8 cellular contexts compared by ENCODE assay signal in the genomic region with DNA sequence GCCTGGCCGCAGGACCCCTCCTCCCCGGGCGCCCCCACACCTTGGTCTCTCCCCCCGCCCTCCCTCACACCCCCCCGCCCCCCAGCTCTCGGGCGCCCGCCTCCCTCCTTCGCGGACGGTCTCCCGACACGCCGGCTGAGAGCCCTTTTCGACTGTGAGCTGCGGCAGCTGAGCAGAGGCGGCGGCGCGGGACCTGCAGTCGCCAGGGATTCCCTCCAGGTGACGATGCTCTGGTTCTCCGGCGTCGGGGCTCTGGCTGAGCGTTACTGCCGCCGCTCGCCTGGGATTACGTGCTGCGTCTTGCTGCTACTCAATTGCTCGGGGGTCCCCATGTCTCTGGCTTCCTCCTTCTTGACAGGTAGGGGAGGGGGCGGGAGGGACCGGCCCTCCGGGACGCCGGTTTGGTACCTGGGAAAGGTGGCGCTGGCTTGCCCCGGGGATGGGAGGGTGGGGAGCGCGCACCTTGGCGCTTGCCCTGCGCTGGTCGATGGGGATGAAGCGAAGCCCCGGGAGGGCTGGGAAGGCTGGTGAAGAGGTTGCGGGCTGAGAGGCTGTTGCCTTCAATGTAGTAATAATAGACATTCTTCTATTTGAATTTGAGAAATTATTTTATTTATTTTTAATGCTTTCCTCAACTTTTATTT. TPM values are rescaled to one million over a fixed set of nuclear protein-coding genes. Genes with fewer than 3 reads are reported as not detected.
DNase-seq lines count a peak whose midpoint lies in the region; ATAC-seq and TF ChIP-seq lines count a peak whose summit lies in the region.

A gene (plus strand): TSS at position 151 of the 644 bp plus-strand sequence. CDS start 75 bp downstream, at position 226.

- no peaks in the 10 kb centered on the region for H3K9me3 Mint-ChIP-seq in activated T-helper 17 cell treated with anti-CD3 and anti-CD28 coated beads, Interleukin-2, amount 50 U/mL, for 72 hours

- H3K4me1 Mint-ChIP-seq in activated T-helper 17 cell treated with anti-CD3 and anti-CD28 coated beads, Interleukin-2, amount 50 U/mL, for 72 hours = peaks cover 5% of the 10 kb centered on the region

- H3F3A ChIP-seq in MM.1S (ENCODE audit: insufficient read depth, low read length) = no peaks in the 10 kb centered on the region

- H3K9me3 ChIP-seq in MM.1S (replicated peaks; ENCODE audit: insufficient read depth, low read length) = no peaks in the 10 kb centered on the region
- H3K9me3 ChIP-seq in cardiac muscle cell (ENCODE audit: low read depth) = no peaks in the 10 kb centered on the region
- no peaks in the 10 kb centered on the region for H3K9me3 ChIP-seq in parathyroid adenoma (ENCODE audit: control insufficient read depth, low read length)

- H3K9me2 ChIP-seq in MM.1S (replicated peaks; ENCODE audit: insufficient read depth, low read length) = no peaks in the 10 kb centered on the region

- no peaks in the 10 kb centered on the region for H3K36me3 ChIP-seq in MM.1S (replicated peaks; ENCODE audit: insufficient read depth, low read length)
- no peaks in the 10 kb centered on the region for H3K36me3 ChIP-seq in cardiac muscle cell
- H3K36me3 ChIP-seq in parathyroid adenoma (ENCODE audit: control insufficient read depth, insufficient read depth, low read length) = no peaks in the 10 kb centered on the region

- H3K27ac Mint-ChIP-seq in activated T-helper 17 cell treated with anti-CD3 and anti-CD28 coated beads, Interleukin-2, amount 50 U/mL, for 72 hours = no peak within 1 kb of the TSS

- H3K9ac ChIP-seq in MM.1S (ENCODE audit: low read length) (peak within 1 kb of the TSS; percentile 30; the same call in 1 of the 2 replicates), parathyroid adenoma (peak within 1 kb of the TSS; percentile 9)

- H3K4me3 Mint-ChIP-seq in activated T-helper 17 cell treated with anti-CD3 and anti-CD28 coated beads, Interleukin-2, amount 50 U/mL, for 72 hours = peak within 1 kb of the TSS; percentile 64

- no peaks in the 10 kb centered on the region for H4K20me1 ChIP-seq in MM.1S (ENCODE audit: insufficient read depth, low read length)

- H3K4me3 ChIP-seq in MM.1S (ENCODE audit: low read length) (peak within 1 kb of the TSS; percentile 79), cardiac muscle cell (peak within 1 kb of the TSS; percentile 97), parathyroid adenoma (ENCODE audit: low read depth, low read length) (peak within 1 kb of the TSS; percentile 52)

- H3K4me1 ChIP-seq in MM.1S (ENCODE audit: low read length) = 0 out of 2 replicates have a peak, but pooled peaks cover 3% of the 10 kb centered on the region
- H3K4me1 ChIP-seq in cardiac muscle cell (ENCODE audit: low read depth) = peaks cover 35% of the 10 kb centered on the region
- no peaks in the 10 kb centered on the region for H3K4me1 ChIP-seq in parathyroid adenoma

- H3K27me3 Mint-ChIP-seq in activated T-helper 17 cell treated with anti-CD3 and anti-CD28 coated beads, Interleukin-2, amount 50 U/mL, for 72 hours = peaks cover 58% of the 10 kb centered on the region

- no peak for ATAC-seq in activated T-helper 17 cell treated with anti-CD3 and anti-CD28 coated beads, Interleukin-2, amount 50 U/mL, for 72 hours (replicated peaks)
- ATAC-seq in GM19395 (IDR thresholded peaks at IDR 0.05; ENCODE audit: unreplicated experiment) = no peak
- no peak for ATAC-seq in GM21786 (IDR thresholded peaks at IDR 0.05; ENCODE audit: unreplicated experiment)

- no peaks in the 10 kb centered on the region for H3K36me3 Mint-ChIP-seq in activated T-helper 17 cell treated with anti-CD3 and anti-CD28 coated beads, Interleukin-2, amount 50 U/mL, for 72 hours (ENCODE audit: low read depth)

- H3K4me2 ChIP-seq in MM.1S (ENCODE audit: low read depth, low read length) (peak within 1 kb of the TSS; percentile 95), parathyroid adenoma (ENCODE audit: low read length) (peak within 1 kb of the TSS; percentile 82)

- H3K79me2 ChIP-seq in MM.1S (ENCODE audit: low read length) = no peaks in the 10 kb centered on the region
- no peaks in the 10 kb centered on the region for H3K79me2 ChIP-seq in parathyroid adenoma

- H3K27ac ChIP-seq in MM.1S (ENCODE audit: low read length) (no peak within 1 kb of the TSS), cardiac muscle cell (peak within 1 kb of the TSS; percentile 95), parathyroid adenoma (peak within 1 kb of the TSS; percentile 16)

- peak within 1 kb of the TSS; percentile 79 for H2AFZ ChIP-seq in MM.1S (ENCODE audit: low read length)
- peak within 1 kb of the TSS; percentile 88 for H2AFZ ChIP-seq in parathyroid adenoma

- TF ChIP-seq CTCF in MM.1S (IDR thresholded peaks at IDR 0.05; ENCODE audit: low read length) = no peak
- no peak for TF ChIP-seq CTCF in cardiac muscle cell (IDR thresholded peaks at IDR 0.05; ENCODE audit: low read depth, low read length)
- TF ChIP-seq CTCF in parathyroid adenoma (IDR thresholded peaks at IDR 0.05) = no peak

- H3K27me3 ChIP-seq in MM.1S (replicated peaks; ENCODE audit: insufficient read depth, low read length) = 0 out of 2 replicates have a peak, but pooled peaks cover 6% of the 10 kb centered on the region
- H3K27me3 ChIP-seq in cardiac muscle cell = no peaks in the 10 kb centered on the region
- no peaks in the 10 kb centered on the region for H3K27me3 ChIP-seq in parathyroid adenoma (ENCODE audit: control insufficient read depth, insufficient read depth, low read length)

- peak; percentile 59 for DNase-seq in DMS79 treated with DMSO at 0.1 percent for 48 hours (lab: John Stamatoyannopoulos, UW)
- DNase-seq in MM.1S = peak; percentile 48
- peak in 1 of 2 donors; percentile 92 for DNase-seq in cardiac muscle cell (ENCODE audit: low read depth in 1 of 2, low spot score in 1 of 2)
- DNase-seq in MV-4-11 (lab: John Stamatoyannopoulos, UW) = no peak

RNA-seq across cellular contexts. Expression of the gene that starts here (rescaled TPM):
- under 1 TPM in 1 of 2 donors, not detected in 1; 0.45 TPM for total RNA-seq in activated T-helper 17 cell treated with anti-CD3 and anti-CD28 coated beads, Interleukin-2, amount 50 U/mL, for 72 hours
- 55.1 and 138 TPM in 2 replicates for total RNA-seq in cardiac muscle cell
- 53.6 and 95.3 TPM in 2 replicates for polyA plus RNA-seq in cardiac muscle cell

Comparison
In these comparisons a context has a peak if more than half of its experiments do, and no peak if none do; other contexts are left out.
1. RNA of the gene that starts here (total RNA-seq): 55.1 to 138 TPM in cardiac muscle cell; 0.45 TPM in activated T-helper 17 cell treated with anti-CD3 and anti-CD28 coated beads, Interleukin-2, amount 50 U/mL, for 72 hours; every median in the first group is over 10 times any median in the second.
2. Peak in every context shown above with its lines, with median percentiles within 50 percentile points of each other: H3K4me3 ChIP-seq.